ENCODE assay signal across 20 cellular contexts in the genomic region with DNA sequence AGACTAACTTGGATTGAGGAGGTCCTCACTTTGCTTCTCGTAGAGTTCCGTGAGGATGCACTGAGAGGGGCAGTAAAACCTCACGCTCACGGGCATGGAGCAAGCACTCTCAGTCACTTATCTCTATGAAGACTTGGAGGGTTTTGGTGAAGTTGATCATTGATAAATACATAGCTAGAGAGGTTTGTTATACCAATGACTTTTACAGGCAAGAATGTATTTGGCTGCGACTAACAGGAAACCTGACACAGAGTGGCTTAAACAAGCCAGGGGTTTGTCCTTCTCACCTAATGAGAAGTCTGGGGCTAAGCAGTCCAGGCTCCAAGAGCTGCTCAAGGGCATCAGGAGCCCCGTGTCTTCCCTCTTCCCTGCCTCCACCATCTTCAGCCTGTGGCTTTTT. TPM values are rescaled to one million over a fixed set of nuclear protein-coding genes. Genes with fewer than 3 reads are reported as not detected.
DNase-seq lines count a peak whose midpoint lies in the region; ATAC-seq, FAIRE-seq and TF ChIP-seq lines count a peak whose summit lies in the region.
"Had no signal": no experiment of that assay in that cellular context is flagged by ENCODE, and none has a peak within 500 bp of the region (broad histone marks: within the 10 kb centered on the region; RNA-seq: fewer than 3 reads in every experiment).

No MANE protein-coding gene starts in this region.

- H3K4me1 ChIP-seq in pancreas (no peaks in the 10 kb centered on the region), colonic mucosa (no peaks in the 10 kb centered on the region)

- H3K27me3 ChIP-seq in MG63 (no peaks in the 10 kb centered on the region), pancreas (peaks cover 0 to 10% (median 0%) of the 10 kb centered on the region in 4 donors), colonic mucosa (no peaks in the 10 kb centered on the region)
- H3K27me3 ChIP-seq: tibial nerve had no signal

- DNase-seq in EL (peak; percentile 59), MG63 (peak; percentile 30), foreskin fibroblast (peak; percentile 10 to 19), pancreas (peak in 2 of 6 donors; percentile 11 to 27), LoVo (ENCODE audit: low spot score) (no peak), colonic mucosa (no peak), SIG-M5 (lab: John Stamatoyannopoulos, UW) (no peak)
- DNase-seq: activated B cell treated with CpG ODN at 0.5 μM for 24 hours; CD8-positive, alpha-beta T cell; DMS53; HCEC 1CT; heart left ventricle; MM.1S; NCI-H1417 treated with DMSO at 0.1 percent for 48 hours; NCI-H2081 treated with DMSO at 0.1 percent for 48 hours; NCI-H82; stimulated activated CD8-positive, alpha-beta memory T cell treated with anti-CD3 and anti-CD28 coated beads, Interleukin-4, amount 100 ng/mL, for 48 hours; SW 1271 had no signal

- H3K27ac ChIP-seq in pancreas (peak overlapping the region in 2 of 4 donors; percentile 50 to 58), colonic mucosa (no peak overlapping the region)
- H3K27ac ChIP-seq: heart left ventricle, tibial nerve had no signal

- intact Hi-C loops in pancreas (cut with DNase I): no loop called here
- intact Hi-C loops in colonic mucosa (cut with DNase I): no loop called here

- TF ChIP-seq CTCF in foreskin fibroblast (IDR thresholded peaks at IDR 0.05; ENCODE audit: low read depth, low read length) (no peak), pancreas (IDR thresholded peaks at IDR 0.05) (no peak), colonic mucosa (IDR thresholded peaks at IDR 0.05) (no peak)

- FAIRE-seq in pancreas (lab: Jason Lieb, UNC): no peak
- FAIRE-seq: endothelial cell of umbilical vein had no signal

- ATAC-seq in pancreas: peak; percentile 55 to 80 (median 72)
- ATAC-seq: CD8-positive, alpha-beta T cell; heart left ventricle had no signal

- H3K4me3 ChIP-seq in MG63: no peak overlapping the region
- H3K4me3 ChIP-seq in foreskin fibroblast (ENCODE audit: low read depth in 1 of 2, low read length in 2 of 2): no peak overlapping the region
- peak overlapping the region in 1 of 4 donors; percentile 8 for H3K4me3 ChIP-seq in pancreas
- H3K4me3 ChIP-seq in colonic mucosa: no peak overlapping the region
- H3K4me3 ChIP-seq: tibial nerve had no signal

- 36 to 43% methylated on average over 6 of the region's 6 CpGs for WGBS in pancreas, 2 donors

- peaks cover 12% of the 10 kb centered on the region for H3K9me3 ChIP-seq in MG63
- H3K9me3 ChIP-seq in pancreas: no peaks in the 10 kb centered on the region
- H3K9me3 ChIP-seq in colonic mucosa: no peaks in the 10 kb centered on the region
- H3K9me3 ChIP-seq: heart left ventricle, tibial nerve had no signal

- H3K9ac ChIP-seq in colonic mucosa (ENCODE audit: low read depth in 2 of 2, low read length in 2 of 2): no peak overlapping the region

- no peaks in the 10 kb centered on the region; the same call in 1 of the 2 replicates for H3K36me3 ChIP-seq in MG63
- H3K36me3 ChIP-seq in pancreas: no peaks in the 10 kb centered on the region
- no peaks in the 10 kb centered on the region for H3K36me3 ChIP-seq in colonic mucosa
- H3K36me3 ChIP-seq: heart left ventricle, tibial nerve had no signal

RNA-seq across cellular contexts. Expression of a gene that starts 6.1 kb away (rescaled TPM):
- total RNA-seq in MG63 (2014; rRNA removed; shearing (Covaris generic); ENCODE audit: low replicate concordance): 15.2 and 21.8 TPM in 2 replicates
- 10 to 100 TPM; 19.0 to 37.4 (median 24.3) TPM for total RNA-seq in pancreas
- polyA plus RNA-seq in pancreas: 10 to 100 TPM; 19.4 to 21.9 TPM
- total RNA-seq in colonic mucosa: 1 to 10 TPM; 1.3 to 2.9 TPM
- total RNA-seq: activated B cell treated with CpG ODN at 0.5 μM for 24 hours; CD8-positive, alpha-beta T cell had no signal

Comparison
In these comparisons a context has a peak if more than half of its experiments do, and no peak if none do; other contexts are left out.
1. DNase-seq: peak in EL (single experiment), MG63 (single experiment) and foreskin fibroblast (2 of 2); none in LoVo (single experiment), colonic mucosa (single experiment) and SIG-M5 (single experiment).